Comparison of ENCODE assay signal across 19 cellular contexts in genomic region chr20:23374441-23374840, GRCh38. TPM values are rescaled to one million over a fixed set of nuclear protein-coding genes. Genes with fewer than 3 reads are reported as not detected.
DNase-seq lines count a peak whose midpoint lies in the region; ATAC-seq and TF ChIP-seq lines count a peak whose summit lies in the region.
"Had no signal": no experiment of that assay in that cellular context is flagged by ENCODE, and none has a peak within 500 bp of the region (broad histone marks: within the 10 kb centered on the region; RNA-seq: fewer than 3 reads in every experiment).

No MANE protein-coding gene starts in this region.

- TF ChIP-seq CTCF in endodermal cell (conservative IDR thresholded peaks at IDR 0.05) = no peak

- intact Hi-C loops in left ventricle myocardium superior (cut with micrococcal nuclease) = no loop called here
- intact Hi-C loops in cardiac septum (cut with DNase I) = no loop called here

- H3K36me3 Mint-ChIP-seq in endodermal cell (ENCODE audit: low read depth) = peaks cover 79% of the 10 kb centered on the region

- no peaks in the 10 kb centered on the region for H3K9me3 Mint-ChIP-seq in endodermal cell

- H3K9ac ChIP-seq in endodermal cell (ENCODE audit: extremely low read depth, low read length, poor library complexity, severe bottlenecking) = no peak overlapping the region

- peak overlapping the region; percentile 64 for H3K27ac Mint-ChIP-seq in endodermal cell

- DNase-seq in left ventricle myocardium superior (no peak), cardiac septum (ENCODE audit: low spot score) (no peak), endodermal cell (no peak), left lobe of liver (ENCODE audit: low spot score) (no peak), renal cortical epithelial cell (ENCODE audit: low read depth) (peak; percentile 16), iPS-NIHi7 (ENCODE audit: extremely low spot score) (no peak), MG63 (no peak)
- DNase-seq: Calu3, DMS79 treated with DMSO at 0.1 percent for 48 hours, Karpas-422, MV-4-11, NCI-H1105, NCI-H1436 treated with DMSO at 0.1 percent for 48 hours, NCI-H187 treated with DMSO at 0.1 percent for 48 hours, NCI-H524, NCI-H748 treated with DMSO at 0.1 percent for 48 hours, SJCRH30 had no signal

- H3K27ac ChIP-seq in endodermal cell (ENCODE audit: low read depth, low read length) = no peak overlapping the region
- H3K27ac ChIP-seq: HL-60, SJCRH30 had no signal

- no peaks in the 10 kb centered on the region for H3K27me3 ChIP-seq in endodermal cell (ENCODE audit: control insufficient read depth, insufficient read depth, low read length, poor library complexity, severe bottlenecking)
- no peaks in the 10 kb centered on the region for H3K27me3 ChIP-seq in MG63
- H3K27me3 ChIP-seq: SJCRH30 had no signal

- H3K4me1 ChIP-seq in endodermal cell (ENCODE audit: control insufficient read depth, insufficient read depth, low read length) = no peaks in the 10 kb centered on the region
- H3K4me1 ChIP-seq: SJCRH30 had no signal

- no peaks in the 10 kb centered on the region for H3K27me3 Mint-ChIP-seq in endodermal cell (ENCODE audit: insufficient read depth)

- H3K9me3 ChIP-seq in endodermal cell (ENCODE audit: control insufficient read depth, low read length) (no peaks in the 10 kb centered on the region), MG63 (no peaks in the 10 kb centered on the region)

- no peaks in the 10 kb centered on the region for H3K4me1 Mint-ChIP-seq in endodermal cell

- H3K4me3 Mint-ChIP-seq in endodermal cell = no peak overlapping the region

- H3K4me3 ChIP-seq in endodermal cell (ENCODE audit: low read length) (no peak overlapping the region), MG63 (no peak overlapping the region)
- H3K4me3 ChIP-seq: SJCRH30 had no signal

- ATAC-seq in left ventricle myocardium superior (peak; percentile 36), left lobe of liver (peak; percentile 38)
- ATAC-seq: HCT116 had no signal

- 83 to 88% methylated on average over 5 of the region's 5 CpGs for WGBS in endodermal cell (ENCODE audit: insufficient coverage in 1 of 2, insufficient read length in 1 of 2), 2 experiments

- H3K36me3 ChIP-seq in endodermal cell (ENCODE audit: control insufficient read depth, insufficient read depth, low read length) (peaks cover 83% of the 10 kb centered on the region), MG63 (peaks cover 25% of the 10 kb centered on the region)

RNA-seq across cellular contexts. Expression of gene GZF1, which starts 12.5 kb away (rescaled TPM):
- total RNA-seq in left ventricle myocardium superior = 26.7 TPM
- total RNA-seq in cardiac septum = 25.7 TPM
- 10 to 100 TPM; 12.2 to 15.5 TPM for total RNA-seq in endodermal cell
- polyA plus RNA-seq in endodermal cell (2013, experiment 1 of 2) = 13.5 TPM
- polyA plus RNA-seq in endodermal cell (2013, experiment 2 of 2) = 10.4 TPM
- 4.4 TPM for total RNA-seq in left lobe of liver
- 15.6 and 20.0 TPM in 2 replicates for total RNA-seq in renal cortical epithelial cell
- total RNA-seq in MG63 (2014; rRNA removed; shearing (Covaris generic); ENCODE audit: low replicate concordance) = 7.2 and 8.2 TPM in 2 replicates

RNA-seq across cellular contexts. Expression of gene NXT1, which starts 23.9 kb away (rescaled TPM):
- total RNA-seq in left ventricle myocardium superior (6.0 TPM), cardiac septum (10.6 TPM), endodermal cell (10 to 100 TPM; 16.8 to 19.5 TPM), left lobe of liver (2.6 TPM), renal cortical epithelial cell (17.0 and 35.9 TPM in 2 replicates)
- polyA plus RNA-seq in endodermal cell (2013, experiment 1 of 2) = 29.7 TPM
- polyA plus RNA-seq in endodermal cell (2013, experiment 2 of 2) = 29.4 TPM
- total RNA-seq in MG63 (2014; rRNA removed; shearing (Covaris generic); ENCODE audit: low replicate concordance) = 46.7 and 55.1 TPM in 2 replicates

RNA-seq across cellular contexts. Expression of gene NAPB, which starts 46.8 kb away (rescaled TPM):
- total RNA-seq in left ventricle myocardium superior (6.0 TPM), cardiac septum (6.1 TPM), endodermal cell (10 to 100 TPM; 15.7 to 16.5 TPM), left lobe of liver (5.3 TPM), renal cortical epithelial cell (4.0 and 10.1 TPM in 2 replicates)
- polyA plus RNA-seq in endodermal cell (2013, experiment 1 of 2) = 16.4 TPM
- 16.6 TPM for polyA plus RNA-seq in endodermal cell (2013, experiment 2 of 2)
- total RNA-seq in MG63 (2014; rRNA removed; shearing (Covaris generic); ENCODE audit: low replicate concordance) = 0.82 and 2.6 TPM in 2 replicates
